In genomic region chr2:99571609-99572344, GRCh38 we compare ENCODE assay signal across 13 cellular contexts.
A peak's percentile ranks its signal among the peaks of the same experiment; 100 is the strongest.
DNase-seq lines count a peak whose midpoint lies in the region; FAIRE-seq and TF ChIP-seq lines count a peak whose summit lies in the region.
"Had no signal": no experiment of that assay in that cellular context is flagged by ENCODE, and none has a peak within 500 bp of the region (broad histone marks: within the 10 kb centered on the region; RNA-seq: fewer than 3 reads in every experiment).

No MANE protein-coding gene starts in this region.

- no peaks in the 10 kb centered on the region for H3K4me1 ChIP-seq in A673 (ENCODE audit: insufficient read depth, low read length, poor library complexity, severe bottlenecking)
- no peaks in the 10 kb centered on the region for H3K4me1 ChIP-seq in transverse colon

- H3K27me3 Mint-ChIP-seq in activated T-helper 2 cell treated with anti-CD3 and anti-CD28 coated beads, Interferon-gamma antibody, Interleukin-2, Interleukin-4, amounts not matched to agents 10 μg/mL and 5 μg/mL and 100 μg/mL, durations not matched to agents 14 hours and 24 hours and 36 hours (ENCODE audit: low read depth) = no peaks in the 10 kb centered on the region

- H3K9me3 ChIP-seq in A673 (ENCODE audit: low read depth, low read length, poor library complexity, severe bottlenecking) (no peaks in the 10 kb centered on the region), transverse colon (no peaks in the 10 kb centered on the region)
- H3K9me3 ChIP-seq: thoracic aorta had no signal

- no peak overlapping the region for H3K27ac ChIP-seq in A673 (ENCODE audit: low read depth, low read length, poor library complexity, severe bottlenecking)
- H3K27ac ChIP-seq in transverse colon = no peak overlapping the region

- TF ChIP-seq CTCF in AG10803 (conservative IDR thresholded peaks at IDR 0.05; ENCODE audit: low read length) = no peak
- TF ChIP-seq CTCF in A673 (conservative IDR thresholded peaks at IDR 0.05; ENCODE audit: low read depth, low read length) = no peak
- TF ChIP-seq CTCF in transverse colon (IDR thresholded peaks at IDR 0.05) = no peak

- H3K4me3 ChIP-seq in AG10803 (ENCODE audit: low read length) (no peak overlapping the region), A673 (ENCODE audit: low read depth, low read length, poor library complexity, severe bottlenecking) (no peak overlapping the region), transverse colon (no peak overlapping the region)

- in situ Hi-C loops in transverse colon (cut with MboI; ENCODE audit: low pct_ligation_motif_present in 1 of 4, low pct_unique_long_range_greater_than_20kb in 1 of 4, low sequenced_read_pairs in 3 of 4) = loop anchor here in 1 of 4 donors (25.0 kb wide), 1 partner anchor 691 kb away; no protein-coding TSS in a partner anchor

- no peak overlapping the region for H3K27ac Mint-ChIP-seq in activated T-helper 2 cell treated with anti-CD3 and anti-CD28 coated beads, Interferon-gamma antibody, Interleukin-2, Interleukin-4, amounts not matched to agents 10 μg/mL and 5 μg/mL and 100 μg/mL, durations not matched to agents 14 hours and 24 hours and 36 hours

- no peaks in the 10 kb centered on the region for H3K36me3 Mint-ChIP-seq in activated T-helper 2 cell treated with anti-CD3 and anti-CD28 coated beads, Interferon-gamma antibody, Interleukin-2, Interleukin-4, amounts not matched to agents 10 μg/mL and 5 μg/mL and 100 μg/mL, durations not matched to agents 14 hours and 24 hours and 36 hours (ENCODE audit: low read depth)

- no peak for TF ChIP-seq EP300 in transverse colon (IDR thresholded peaks at IDR 0.05; ENCODE audit: low read depth)

- POLR2A ChIA-PET in A673 (lab: Charles Lee; ENCODE audit: low non-redundant PET) = no interaction called here

- DNase-seq in AG10803 (ENCODE audit: low read depth) (peak; percentile 36), NCI-H1105 (lab: John Stamatoyannopoulos, UW) (peak; percentile 82), NCI-H345 (lab: John Stamatoyannopoulos, UW) (peak; percentile 86), A673 (ENCODE audit: low spot score) (no peak), activated T-cell treated with anti-CD3 and anti-CD28 coated beads for 4 hours (no peak), transverse colon (no peak)
- no peak for DNase-seq in activated T-helper 2 cell treated with anti-CD3 and anti-CD28 coated beads, Interferon-gamma antibody, Interleukin-2, Interleukin-4, amounts not matched to agents 10 μg/mL and 5 μg/mL and 100 μg/mL, durations not matched to agents 14 hours and 24 hours and 36 hours (ENCODE audit: low spot score)
- DNase-seq: activated CD4-positive, CD25-positive, alpha-beta regulatory T cell; foreskin melanocyte; islet precursor cell had no signal

- 61 to 67% methylated on average over 4 to 5 of the region's 5 CpGs for WGBS in transverse colon (ENCODE audit: low coverage in 1 of 2), 2 donors

- CTCF ChIA-PET in A673 (lab: Charles Lee) = interaction anchor here (0.6 to 1.0 kb wide), 3 partner anchors 13 to 1358 kb away, joined by 3 to 4 read pairs (median 3); no protein-coding TSS in a partner anchor

- H3K4me3 Mint-ChIP-seq in activated T-helper 2 cell treated with anti-CD3 and anti-CD28 coated beads, Interferon-gamma antibody, Interleukin-2, Interleukin-4, amounts not matched to agents 10 μg/mL and 5 μg/mL and 100 μg/mL, durations not matched to agents 14 hours and 24 hours and 36 hours (ENCODE audit: low read depth) = no peak overlapping the region

- no peaks in the 10 kb centered on the region for H3K4me1 Mint-ChIP-seq in activated T-helper 2 cell treated with anti-CD3 and anti-CD28 coated beads, Interferon-gamma antibody, Interleukin-2, Interleukin-4, amounts not matched to agents 10 μg/mL and 5 μg/mL and 100 μg/mL, durations not matched to agents 14 hours and 24 hours and 36 hours (ENCODE audit: low read depth)

- no peaks in the 10 kb centered on the region for H3K9me3 Mint-ChIP-seq in activated T-helper 2 cell treated with anti-CD3 and anti-CD28 coated beads, Interferon-gamma antibody, Interleukin-2, Interleukin-4, amounts not matched to agents 10 μg/mL and 5 μg/mL and 100 μg/mL, durations not matched to agents 14 hours and 24 hours and 36 hours

- H3K36me3 ChIP-seq in A673 (ENCODE audit: insufficient read depth, low read length, poor library complexity, severe bottlenecking) (no peaks in the 10 kb centered on the region), transverse colon (no peaks in the 10 kb centered on the region)
- H3K36me3 ChIP-seq: thoracic aorta had no signal

- intact Hi-C loops in A673 (cut with micrococcal nuclease; ENCODE audit: unreplicated experiment) = no loop called here
- intact Hi-C loops in activated T-helper 2 cell treated with anti-CD3 and anti-CD28 coated beads, Interferon-gamma antibody, Interleukin-2, Interleukin-4, amounts not matched to agents 10 μg/mL and 5 μg/mL and 100 μg/mL, durations not matched to agents 14 hours and 24 hours and 36 hours (cut with micrococcal nuclease) = no loop called here
- intact Hi-C loops in transverse colon (cut with DNase I; ENCODE audit: low total_unique reads) = no loop called here

- FAIRE-seq in endometrium (lab: Jason Lieb, UNC) = peak; percentile 76
- FAIRE-seq: G401.6 had no signal

- no TSS peak for BruUV-seq in A673 (replicated peaks; lab: Mats Ljungman, UMichigan)

- TF ChIP-seq POLR2A in transverse colon (IDR thresholded peaks at IDR 0.05) = no peak

- H3K27me3 ChIP-seq in A673 (replicated peaks; ENCODE audit: insufficient read depth, low read depth, low read length, poor library complexity) (peaks cover 27% of the 10 kb centered on the region), transverse colon (no peaks in the 10 kb centered on the region)

Comparison
In these comparisons a context has a peak if more than half of its experiments do, and no peak if none do; other contexts are left out.
1. DNase-seq: peak in AG10803 (single experiment), NCI-H1105 (single experiment) and NCI-H345 (single experiment); none in A673 (single experiment), activated T-cell treated with anti-CD3 and anti-CD28 coated beads for 4 hours (single experiment), activated T-helper 2 cell treated with anti-CD3 and anti-CD28 coated beads, Interferon-gamma antibody, Interleukin-2, Interleukin-4, amounts not matched to agents 10 μg/mL and 5 μg/mL and 100 μg/mL, durations not matched to agents 14 hours and 24 hours and 36 hours (single experiment) and transverse colon (single experiment).